Comparison of ENCODE assay signal across 9 cellular contexts in genomic region chr2:136765256-136765735, GRCh38. TPM values are rescaled to one million over a fixed set of nuclear protein-coding genes. Genes with fewer than 3 reads are reported as not detected.
DNase-seq lines count a peak whose midpoint lies in the region; ATAC-seq and FAIRE-seq lines count a peak whose summit lies in the region.
"Had no signal": no experiment of that assay in that cellular context is flagged by ENCODE, and none has a peak within 500 bp of the region (broad histone marks: within the 10 kb centered on the region; RNA-seq: fewer than 3 reads in every experiment).

TSS of gene THSD7B (plus strand) at chr2:136765545. CDS start at chr2:136882179, 116,634 bp downstream.

- peak within 1 kb of the TSS; percentile 34 for H3K4me3 Mint-ChIP-seq in stimulated activated naive CD8-positive, alpha-beta T cell treated with anti-CD3 and anti-CD28 coated beads, Interleukin-15, Interleukin-2, amounts not matched to agents 100 ng/mL and 50 ng/mL, for 24 hours
- H3K4me3 Mint-ChIP-seq in naive B cell, result peak within 1 kb of the TSS in 5 of 8 donors; percentile 12 to 72 (median 29)

- no peak for DNase-seq in stimulated activated naive CD8-positive, alpha-beta T cell treated with anti-CD3 and anti-CD28 coated beads, Interleukin-15, Interleukin-2, amounts not matched to agents 100 U/mL and 50 U/mL, for 24 hours
- DNase-seq in naive B cell (no peak), RCC 7860 (ENCODE audit: low spot score) (no peak)

- H3K27me3 ChIP-seq in endocrine pancreas (ENCODE audit: control insufficient read depth, insufficient read depth, low read length), result peaks cover 6% of the 10 kb centered on the region

- FAIRE-seq in RCC 7860 (lab: Jason Lieb, UNC), result no peak
- FAIRE-seq: endometrium had no signal

- H3K27ac Mint-ChIP-seq in stimulated activated naive CD8-positive, alpha-beta T cell treated with anti-CD3 and anti-CD28 coated beads, Interleukin-15, Interleukin-2, amounts not matched to agents 100 ng/mL and 50 ng/mL, for 24 hours, result no peak within 1 kb of the TSS
- H3K27ac Mint-ChIP-seq in naive B cell, result no peak within 1 kb of the TSS

- H3K4me1 Mint-ChIP-seq in stimulated activated naive CD8-positive, alpha-beta T cell treated with anti-CD3 and anti-CD28 coated beads, Interleukin-15, Interleukin-2, amounts not matched to agents 100 ng/mL and 50 ng/mL, for 24 hours (ENCODE audit: low read depth), result no peaks in the 10 kb centered on the region
- H3K4me1 Mint-ChIP-seq in naive B cell, result peaks cover 8 to 11% (median 9%) of the 10 kb centered on the region in 3 donors

- no peaks in the 10 kb centered on the region for H3K9me3 Mint-ChIP-seq in stimulated activated naive CD8-positive, alpha-beta T cell treated with anti-CD3 and anti-CD28 coated beads, Interleukin-15, Interleukin-2, amounts not matched to agents 100 ng/mL and 50 ng/mL, for 24 hours
- peaks cover 0 to 17% (median 2%) of the 10 kb centered on the region in 7 donors for H3K9me3 Mint-ChIP-seq in naive B cell

- peak within 1 kb of the TSS; percentile 1 for H3K9ac ChIP-seq in endocrine pancreas (ENCODE audit: control insufficient read depth, insufficient read depth, low read length)

- H3K27me3 Mint-ChIP-seq in stimulated activated naive CD8-positive, alpha-beta T cell treated with anti-CD3 and anti-CD28 coated beads, Interleukin-15, Interleukin-2, amounts not matched to agents 100 ng/mL and 50 ng/mL, for 24 hours, result peaks cover 78% of the 10 kb centered on the region
- H3K27me3 Mint-ChIP-seq in naive B cell, result peaks cover 42 to 81% (median 71%) of the 10 kb centered on the region in 3 donors

- H3K4me3 ChIP-seq in endocrine pancreas (ENCODE audit: control insufficient read depth, insufficient read depth, low read length), result no peak within 1 kb of the TSS

- ATAC-seq in stimulated activated naive CD8-positive, alpha-beta T cell treated with anti-CD3 and anti-CD28 coated beads, Interleukin-15, Interleukin-2, amounts not matched to agents 100 U/mL and 50 U/mL, for 24 hours, result no peak
- ATAC-seq in naive B cell (ENCODE audit: low read depth in 2 of 2) (no peak), HG03108 (IDR thresholded peaks at IDR 0.05; ENCODE audit: unreplicated experiment) (no peak), GM18858 (IDR thresholded peaks at IDR 0.05; ENCODE audit: unreplicated experiment) (no peak), HG03442 (IDR thresholded peaks at IDR 0.05; ENCODE audit: unreplicated experiment) (no peak)

- no peaks in the 10 kb centered on the region for H3K9me3 ChIP-seq in endocrine pancreas (ENCODE audit: control insufficient read depth, low read length)

- no peaks in the 10 kb centered on the region for H3K4me1 ChIP-seq in endocrine pancreas (ENCODE audit: control insufficient read depth, insufficient read depth, low read length)

- no peaks in the 10 kb centered on the region for H3K36me3 Mint-ChIP-seq in stimulated activated naive CD8-positive, alpha-beta T cell treated with anti-CD3 and anti-CD28 coated beads, Interleukin-15, Interleukin-2, amounts not matched to agents 100 ng/mL and 50 ng/mL, for 24 hours (ENCODE audit: low read depth)
- peaks cover 0 to 25% of the 10 kb centered on the region in 2 donors for H3K36me3 Mint-ChIP-seq in naive B cell

- no peaks in the 10 kb centered on the region for H3K36me3 ChIP-seq in endocrine pancreas (ENCODE audit: control insufficient read depth, insufficient read depth, low read length)

RNA-seq across cellular contexts. Expression of gene THSD7B, which starts in this region (rescaled TPM):
- polyA plus RNA-seq in naive B cell (ENCODE audit: low read depth in 6 of 6), result under 1 TPM in 1 of 6 donors, not detected in 5; 0.09 TPM
